Comparison of ENCODE assay signal across 3 cellular contexts in the genomic region with DNA sequence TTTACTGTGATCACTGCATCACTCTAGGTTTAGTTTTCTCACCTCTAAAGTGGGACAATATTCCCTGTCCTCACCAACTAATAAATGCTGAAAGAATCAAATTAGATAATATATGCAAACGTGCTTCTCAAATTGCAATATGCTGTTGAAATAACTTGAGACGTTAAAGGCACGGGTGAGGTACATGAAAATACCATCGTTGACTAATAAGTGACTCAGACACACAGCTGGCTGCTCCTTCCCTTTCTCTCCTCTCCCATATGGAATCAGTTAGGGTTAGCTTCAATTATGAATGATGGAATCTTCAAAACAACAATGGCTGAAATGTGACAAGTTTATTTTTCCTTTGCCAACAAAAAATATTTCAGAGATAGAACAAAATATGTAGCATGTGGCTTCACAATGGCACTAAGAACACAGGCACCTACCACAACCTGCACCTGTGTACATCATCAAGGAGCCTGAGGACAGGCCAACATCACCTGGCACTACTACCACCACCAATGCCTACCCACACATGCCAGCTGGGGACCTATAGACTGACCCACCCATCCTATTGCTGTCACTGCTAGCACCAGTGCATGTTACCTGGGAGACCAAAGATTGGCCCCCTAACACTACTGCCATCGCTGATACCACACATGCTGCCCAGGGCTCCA.
TF ChIP-seq lines count a peak whose summit lies in the region.

No MANE protein-coding gene starts in this region.

TF ChIP-seq in A549, 52 proteins besides CTCF, POLR2A, EP300 and RAD21:
- no peak for TF ChIP-seq ZC3H11A (IDR thresholded peaks at IDR 0.05)
- TF ChIP-seq FOSL2 (IDR thresholded peaks at IDR 0.05), result no peak
- TF ChIP-seq FOSL2 (CRISPR knock-in tag; IDR thresholded peaks at IDR 0.05), result peak; percentile 31; the same call in 1 of the 2 replicates

TF ChIP-seq in GM23338, 12 proteins besides CTCF, POLR2A, EP300 and RAD21 (continues in another document):
- TF ChIP-seq EZH2 (IDR thresholded peaks at IDR 0.05; ENCODE audit: low read depth, unreplicated experiment) (no peak), ZNF114 (CRISPR knock-in tag; IDR thresholded peaks at IDR 0.05) (no peak), CREB1 (CRISPR knock-in tag; IDR thresholded peaks at IDR 0.05; ENCODE audit: low read depth) (no peak), POLR2AphosphoS5 (IDR thresholded peaks at IDR 0.05; ENCODE audit: low read depth) (no peak), EZH2phosphoT487 (IDR thresholded peaks at IDR 0.05; ENCODE audit: unreplicated experiment) (no peak), ZNF331 (CRISPR knock-in tag; IDR thresholded peaks at IDR 0.05; ENCODE audit: low read depth) (no peak), NANOG (IDR thresholded peaks at IDR 0.05; ENCODE audit: borderline replicate concordance) (no peak), STAT1 (IDR thresholded peaks at IDR 0.05; ENCODE audit: unreplicated experiment) (no peak)
- TF ChIP-seq, protein P1, sequence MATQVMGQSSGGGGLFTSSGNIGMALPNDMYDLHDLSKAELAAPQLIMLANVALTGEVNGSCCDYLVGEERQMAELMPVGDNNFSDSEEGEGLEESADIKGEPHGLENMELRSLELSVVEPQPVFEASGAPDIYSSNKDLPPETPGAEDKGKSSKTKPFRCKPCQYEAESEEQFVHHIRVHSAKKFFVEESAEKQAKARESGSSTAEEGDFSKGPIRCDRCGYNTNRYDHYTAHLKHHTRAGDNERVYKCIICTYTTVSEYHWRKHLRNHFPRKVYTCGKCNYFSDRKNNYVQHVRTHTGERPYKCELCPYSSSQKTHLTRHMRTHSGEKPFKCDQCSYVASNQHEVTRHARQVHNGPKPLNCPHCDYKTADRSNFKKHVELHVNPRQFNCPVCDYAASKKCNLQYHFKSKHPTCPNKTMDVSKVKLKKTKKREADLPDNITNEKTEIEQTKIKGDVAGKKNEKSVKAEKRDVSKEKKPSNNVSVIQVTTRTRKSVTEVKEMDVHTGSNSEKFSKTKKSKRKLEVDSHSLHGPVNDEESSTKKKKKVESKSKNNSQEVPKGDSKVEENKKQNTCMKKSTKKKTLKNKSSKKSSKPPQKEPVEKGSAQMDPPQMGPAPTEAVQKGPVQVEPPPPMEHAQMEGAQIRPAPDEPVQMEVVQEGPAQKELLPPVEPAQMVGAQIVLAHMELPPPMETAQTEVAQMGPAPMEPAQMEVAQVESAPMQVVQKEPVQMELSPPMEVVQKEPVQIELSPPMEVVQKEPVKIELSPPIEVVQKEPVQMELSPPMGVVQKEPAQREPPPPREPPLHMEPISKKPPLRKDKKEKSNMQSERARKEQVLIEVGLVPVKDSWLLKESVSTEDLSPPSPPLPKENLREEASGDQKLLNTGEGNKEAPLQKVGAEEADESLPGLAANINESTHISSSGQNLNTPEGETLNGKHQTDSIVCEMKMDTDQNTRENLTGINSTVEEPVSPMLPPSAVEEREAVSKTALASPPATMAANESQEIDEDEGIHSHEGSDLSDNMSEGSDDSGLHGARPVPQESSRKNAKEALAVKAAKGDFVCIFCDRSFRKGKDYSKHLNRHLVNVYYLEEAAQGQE (IDR thresholded peaks at IDR 0.05; ENCODE audit: unreplicated experiment), result no peak
- TF ChIP-seq, protein P2, sequence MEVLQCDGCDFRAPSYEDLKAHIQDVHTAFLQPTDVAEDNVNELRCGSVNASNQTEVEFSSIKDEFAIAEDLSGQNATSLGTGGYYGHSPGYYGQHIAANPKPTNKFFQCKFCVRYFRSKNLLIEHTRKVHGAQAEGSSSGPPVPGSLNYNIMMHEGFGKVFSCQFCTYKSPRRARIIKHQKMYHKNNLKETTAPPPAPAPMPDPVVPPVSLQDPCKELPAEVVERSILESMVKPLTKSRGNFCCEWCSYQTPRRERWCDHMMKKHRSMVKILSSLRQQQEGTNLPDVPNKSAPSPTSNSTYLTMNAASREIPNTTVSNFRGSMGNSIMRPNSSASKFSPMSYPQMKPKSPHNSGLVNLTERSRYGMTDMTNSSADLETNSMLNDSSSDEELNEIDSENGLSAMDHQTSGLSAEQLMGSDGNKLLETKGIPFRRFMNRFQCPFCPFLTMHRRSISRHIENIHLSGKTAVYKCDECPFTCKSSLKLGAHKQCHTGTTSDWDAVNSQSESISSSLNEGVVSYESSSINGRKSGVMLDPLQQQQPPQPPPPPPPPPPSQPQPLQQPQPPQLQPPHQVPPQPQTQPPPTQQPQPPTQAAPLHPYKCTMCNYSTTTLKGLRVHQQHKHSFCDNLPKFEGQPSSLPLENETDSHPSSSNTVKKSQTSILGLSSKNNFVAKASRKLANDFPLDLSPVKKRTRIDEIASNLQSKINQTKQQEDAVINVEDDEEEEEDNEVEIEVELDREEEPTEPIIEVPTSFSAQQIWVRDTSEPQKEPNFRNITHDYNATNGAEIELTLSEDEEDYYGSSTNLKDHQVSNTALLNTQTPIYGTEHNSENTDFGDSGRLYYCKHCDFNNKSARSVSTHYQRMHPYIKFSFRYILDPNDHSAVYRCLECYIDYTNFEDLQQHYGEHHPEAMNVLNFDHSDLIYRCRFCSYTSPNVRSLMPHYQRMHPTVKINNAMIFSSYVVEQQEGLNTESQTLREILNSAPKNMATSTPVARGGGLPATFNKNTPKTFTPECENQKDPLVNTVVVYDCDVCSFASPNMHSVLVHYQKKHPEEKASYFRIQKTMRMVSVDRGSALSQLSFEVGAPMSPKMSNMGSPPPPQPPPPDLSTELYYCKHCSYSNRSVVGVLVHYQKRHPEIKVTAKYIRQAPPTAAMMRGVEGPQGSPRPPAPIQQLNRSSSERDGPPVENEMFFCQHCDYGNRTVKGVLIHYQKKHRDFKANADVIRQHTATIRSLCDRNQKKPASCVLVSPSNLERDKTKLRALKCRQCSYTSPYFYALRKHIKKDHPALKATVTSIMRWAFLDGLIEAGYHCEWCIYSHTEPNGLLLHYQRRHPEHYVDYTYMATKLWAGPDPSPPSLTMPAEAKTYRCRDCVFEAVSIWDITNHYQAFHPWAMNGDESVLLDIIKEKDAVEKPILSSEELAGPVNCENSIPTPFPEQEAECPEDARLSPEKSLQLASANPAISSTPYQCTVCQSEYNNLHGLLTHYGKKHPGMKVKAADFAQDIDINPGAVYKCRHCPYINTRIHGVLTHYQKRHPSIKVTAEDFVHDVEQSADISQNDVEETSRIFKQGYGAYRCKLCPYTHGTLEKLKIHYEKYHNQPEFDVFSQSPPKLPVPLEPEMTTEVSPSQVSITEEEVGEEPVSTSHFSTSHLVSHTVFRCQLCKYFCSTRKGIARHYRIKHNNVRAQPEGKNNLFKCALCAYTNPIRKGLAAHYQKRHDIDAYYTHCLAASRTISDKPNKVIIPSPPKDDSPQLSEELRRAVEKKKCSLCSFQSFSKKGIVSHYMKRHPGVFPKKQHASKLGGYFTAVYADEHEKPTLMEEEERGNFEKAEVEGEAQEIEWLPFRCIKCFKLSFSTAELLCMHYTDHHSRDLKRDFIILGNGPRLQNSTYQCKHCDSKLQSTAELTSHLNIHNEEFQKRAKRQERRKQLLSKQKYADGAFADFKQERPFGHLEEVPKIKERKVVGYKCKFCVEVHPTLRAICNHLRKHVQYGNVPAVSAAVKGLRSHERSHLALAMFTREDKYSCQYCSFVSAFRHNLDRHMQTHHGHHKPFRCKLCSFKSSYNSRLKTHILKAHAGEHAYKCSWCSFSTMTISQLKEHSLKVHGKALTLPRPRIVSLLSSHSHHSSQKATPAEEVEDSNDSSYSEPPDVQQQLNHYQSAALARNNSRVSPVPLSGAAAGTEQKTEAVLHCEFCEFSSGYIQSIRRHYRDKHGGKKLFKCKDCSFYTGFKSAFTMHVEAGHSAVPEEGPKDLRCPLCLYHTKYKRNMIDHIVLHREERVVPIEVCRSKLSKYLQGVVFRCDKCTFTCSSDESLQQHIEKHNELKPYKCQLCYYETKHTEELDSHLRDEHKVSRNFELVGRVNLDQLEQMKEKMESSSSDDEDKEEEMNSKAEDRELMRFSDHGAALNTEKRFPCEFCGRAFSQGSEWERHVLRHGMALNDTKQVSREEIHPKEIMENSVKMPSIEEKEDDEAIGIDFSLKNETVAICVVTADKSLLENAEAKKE (CRISPR knock-in tag; IDR thresholded peaks at IDR 0.05), result no peak

TF ChIP-seq in SK-N-SH, 30 proteins besides CTCF, POLR2A, EP300 and RAD21:
- TF ChIP-seq SMC3 (IDR thresholded peaks at IDR 0.05; ENCODE audit: low read depth, low read length), result no peak
- no peak for TF ChIP-seq MXI1 (IDR thresholded peaks at IDR 0.05; ENCODE audit: low read depth, low read length)
- peak; percentile 84 for TF ChIP-seq NFIC (IDR thresholded peaks at IDR 0.05; ENCODE audit: borderline replicate concordance)
- TF ChIP-seq TCF12 (IDR thresholded peaks at IDR 0.05), result peak; percentile 100
- TF ChIP-seq, protein P1 (IDR thresholded peaks at IDR 0.05; ENCODE audit: low read depth, low read length), result no peak
- TF ChIP-seq GABPA (IDR thresholded peaks at IDR 0.05; ENCODE audit: low read depth), result 0 out of 2 replicates have a peak, but pooled peaks have one; percentile 23
- TF ChIP-seq, protein P3, sequence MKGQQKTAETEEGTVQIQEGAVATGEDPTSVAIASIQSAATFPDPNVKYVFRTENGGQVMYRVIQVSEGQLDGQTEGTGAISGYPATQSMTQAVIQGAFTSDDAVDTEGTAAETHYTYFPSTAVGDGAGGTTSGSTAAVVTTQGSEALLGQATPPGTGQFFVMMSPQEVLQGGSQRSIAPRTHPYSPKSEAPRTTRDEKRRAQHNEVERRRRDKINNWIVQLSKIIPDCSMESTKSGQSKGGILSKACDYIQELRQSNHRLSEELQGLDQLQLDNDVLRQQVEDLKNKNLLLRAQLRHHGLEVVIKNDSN (IDR thresholded peaks at IDR 0.05; ENCODE audit: borderline replicate concordance, low read depth), result no peak
- peak; percentile 95 for TF ChIP-seq JUND (IDR thresholded peaks at IDR 0.05)
- TF ChIP-seq YY1 (IDR thresholded peaks at IDR 0.05; ENCODE audit: low read depth), result peak; percentile 60; the same call in 1 of the 2 replicates
- peak; percentile 93 for TF ChIP-seq POLR2AphosphoS5 (IDR thresholded peaks at IDR 0.05; ENCODE audit: low read depth, low read length)
- peak; percentile 71; the same call in 1 of the 2 replicates for TF ChIP-seq TEAD4 (IDR thresholded peaks at IDR 0.05; ENCODE audit: borderline replicate concordance, insufficient read depth)
- TF ChIP-seq, protein P4, sequence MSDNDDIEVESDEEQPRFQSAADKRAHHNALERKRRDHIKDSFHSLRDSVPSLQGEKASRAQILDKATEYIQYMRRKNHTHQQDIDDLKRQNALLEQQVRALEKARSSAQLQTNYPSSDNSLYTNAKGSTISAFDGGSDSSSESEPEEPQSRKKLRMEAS (IDR thresholded peaks at IDR 0.05; ENCODE audit: low read depth), result peak; percentile 58; the same call in 1 of the 2 replicates
- TF ChIP-seq SIN3A (IDR thresholded peaks at IDR 0.05; ENCODE audit: borderline replicate concordance, low read depth, low read length), result peak; percentile 83
- peak; percentile 64; the same call in 1 of the 2 replicates for TF ChIP-seq RXRA (IDR thresholded peaks at IDR 0.05; ENCODE audit: borderline replicate concordance, low read depth)
- TF ChIP-seq RCOR1 (IDR thresholded peaks at IDR 0.05; ENCODE audit: low read length), result no peak
- TF ChIP-seq, protein P5, sequence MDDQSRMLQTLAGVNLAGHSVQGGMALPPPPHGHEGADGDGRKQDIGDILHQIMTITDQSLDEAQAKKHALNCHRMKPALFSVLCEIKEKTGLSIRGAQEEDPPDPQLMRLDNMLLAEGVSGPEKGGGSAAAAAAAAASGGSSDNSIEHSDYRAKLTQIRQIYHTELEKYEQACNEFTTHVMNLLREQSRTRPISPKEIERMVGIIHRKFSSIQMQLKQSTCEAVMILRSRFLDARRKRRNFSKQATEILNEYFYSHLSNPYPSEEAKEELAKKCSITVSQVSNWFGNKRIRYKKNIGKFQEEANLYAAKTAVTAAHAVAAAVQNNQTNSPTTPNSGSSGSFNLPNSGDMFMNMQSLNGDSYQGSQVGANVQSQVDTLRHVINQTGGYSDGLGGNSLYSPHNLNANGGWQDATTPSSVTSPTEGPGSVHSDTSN (IDR thresholded peaks at IDR 0.05), result peak; percentile 95
- TF ChIP-seq FOSL2 (IDR thresholded peaks at IDR 0.05; ENCODE audit: borderline replicate concordance, low read depth), result peak; percentile 97
- TF ChIP-seq, protein P6, sequence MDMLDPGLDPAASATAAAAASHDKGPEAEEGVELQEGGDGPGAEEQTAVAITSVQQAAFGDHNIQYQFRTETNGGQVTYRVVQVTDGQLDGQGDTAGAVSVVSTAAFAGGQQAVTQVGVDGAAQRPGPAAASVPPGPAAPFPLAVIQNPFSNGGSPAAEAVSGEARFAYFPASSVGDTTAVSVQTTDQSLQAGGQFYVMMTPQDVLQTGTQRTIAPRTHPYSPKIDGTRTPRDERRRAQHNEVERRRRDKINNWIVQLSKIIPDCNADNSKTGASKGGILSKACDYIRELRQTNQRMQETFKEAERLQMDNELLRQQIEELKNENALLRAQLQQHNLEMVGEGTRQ (IDR thresholded peaks at IDR 0.05; ENCODE audit: borderline replicate concordance, low read depth, low read length), result no peak
- TF ChIP-seq, protein P7, sequence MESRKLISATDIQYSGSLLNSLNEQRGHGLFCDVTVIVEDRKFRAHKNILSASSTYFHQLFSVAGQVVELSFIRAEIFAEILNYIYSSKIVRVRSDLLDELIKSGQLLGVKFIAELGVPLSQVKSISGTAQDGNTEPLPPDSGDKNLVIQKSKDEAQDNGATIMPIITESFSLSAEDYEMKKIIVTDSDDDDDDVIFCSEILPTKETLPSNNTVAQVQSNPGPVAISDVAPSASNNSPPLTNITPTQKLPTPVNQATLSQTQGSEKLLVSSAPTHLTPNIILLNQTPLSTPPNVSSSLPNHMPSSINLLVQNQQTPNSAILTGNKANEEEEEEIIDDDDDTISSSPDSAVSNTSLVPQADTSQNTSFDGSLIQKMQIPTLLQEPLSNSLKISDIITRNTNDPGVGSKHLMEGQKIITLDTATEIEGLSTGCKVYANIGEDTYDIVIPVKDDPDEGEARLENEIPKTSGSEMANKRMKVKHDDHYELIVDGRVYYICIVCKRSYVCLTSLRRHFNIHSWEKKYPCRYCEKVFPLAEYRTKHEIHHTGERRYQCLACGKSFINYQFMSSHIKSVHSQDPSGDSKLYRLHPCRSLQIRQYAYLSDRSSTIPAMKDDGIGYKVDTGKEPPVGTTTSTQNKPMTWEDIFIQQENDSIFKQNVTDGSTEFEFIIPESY (IDR thresholded peaks at IDR 0.05; ENCODE audit: borderline replicate concordance, low read depth), result peak; percentile 68; the same call in 1 of the 2 replicates
TF ChIP-seq in SK-N-SH: peak in this region for 13.
